In genomic region chr10:22006379-22006884, GRCh38 we compare ENCODE assay signal across 29 cellular contexts.
"Had no signal": no experiment of that assay in that cellular context is flagged by ENCODE, and none has a peak within 500 bp of the region (broad histone marks: within the 10 kb centered on the region; RNA-seq: fewer than 3 reads in every experiment).

No MANE protein-coding gene starts in this region.

- H3K36me3 ChIP-seq: neural progenitor cell, ovary, right lobe of liver, sigmoid colon, suprapubic skin, tibial artery, transverse colon, upper lobe of right lung, uterus had no signal

- H3K9me3 ChIP-seq: ovary, psoas muscle, right lobe of liver, sigmoid colon, suprapubic skin, testis, tibial artery, transverse colon, upper lobe of right lung, uterus had no signal

- H3K4me3 ChIP-seq: neural progenitor cell, ovary, psoas muscle, right lobe of liver, sigmoid colon, suprapubic skin, testis, tibial artery, transverse colon, upper lobe of right lung, uterus had no signal

- H3K36me3 Mint-ChIP-seq: natural killer cell, neural progenitor cell, type B pancreatic cell had no signal

- ATAC-seq: natural killer cell; psoas muscle; right cardiac atrium; right lobe of liver; stimulated activated effector memory CD8-positive, alpha-beta T cell treated with anti-CD3 and anti-CD28 coated beads, Interleukin-12 subunit alpha, Interleukin-12 subunit beta, amount 100 ng/mL, for 72 hours; stimulated activated naive CD8-positive, alpha-beta T cell treated with anti-CD3 and anti-CD28 coated beads, Interleukin-15, amount 100 ng/mL, for 72 hours; stimulated activated naive CD8-positive, alpha-beta T cell treated with anti-CD3 and anti-CD28 coated beads, Interleukin-15, Interleukin-2, amounts not matched to agents 100 U/mL and 50 U/mL, for 24 hours; upper lobe of right lung had no signal

- H3K9me3 Mint-ChIP-seq: natural killer cell; stimulated activated effector memory CD8-positive, alpha-beta T cell treated with anti-CD3 and anti-CD28 coated beads, Interleukin-12 subunit alpha, Interleukin-12 subunit beta, amount 100 ng/mL, for 72 hours; type B pancreatic cell had no signal

- H3K27ac ChIP-seq: neural progenitor cell, ovary, parathyroid adenoma, psoas muscle, right lobe of liver, sigmoid colon, suprapubic skin, testis, tibial artery, transverse colon, upper lobe of right lung, uterus had no signal

- H3K4me2 ChIP-seq: neural progenitor cell had no signal

- H2AFZ ChIP-seq: neural progenitor cell, parathyroid adenoma had no signal

- H3K27ac Mint-ChIP-seq: natural killer cell; nephron; neural progenitor cell; progenitor cell of endocrine pancreas; stimulated activated effector memory CD8-positive, alpha-beta T cell treated with anti-CD3 and anti-CD28 coated beads, Interleukin-12 subunit alpha, Interleukin-12 subunit beta, amount 100 ng/mL, for 72 hours; stimulated activated naive CD8-positive, alpha-beta T cell treated with anti-CD3 and anti-CD28 coated beads, Interleukin-15, amount 100 ng/mL, for 72 hours; type B pancreatic cell had no signal

- DNase-seq: natural killer cell; occipital lobe; ovary; posterior cingulate gyrus; psoas muscle; right cardiac atrium; right lobe of liver; sigmoid colon; small intestine; stimulated activated CD4-positive, alpha-beta T cell treated with anti-CD3 and anti-CD28 coated beads, Interleukin-15, amount 100 ng/mL, for 24 hours; stimulated activated CD4-positive, alpha-beta T cell treated with anti-CD3 and anti-CD28 coated beads, Interleukin-2, amount 100 ng/mL, for 24 hours; stimulated activated CD4-positive, alpha-beta T cell treated with anti-CD3 and anti-CD28 coated beads, Interleukin-2, amount 100 ng/mL, for 48 hours; stimulated activated CD4-positive, alpha-beta T cell treated with anti-CD3 and anti-CD28 coated beads, Interleukin-4, amount 100 ng/mL, for 24 hours; stimulated activated naive CD4-positive, alpha-beta T cell; stimulated activated naive CD8-positive, alpha-beta T cell treated with anti-CD3 and anti-CD28 coated beads, Interleukin-15, amount 100 ng/mL, for 72 hours; stimulated activated naive CD8-positive, alpha-beta T cell treated with anti-CD3 and anti-CD28 coated beads, Interleukin-15, Interleukin-2, amounts not matched to agents 100 U/mL and 50 U/mL, for 24 hours; substantia nigra; testis; tibial artery; transverse colon; upper lobe of right lung; uterus had no signal

- H3K4me3 Mint-ChIP-seq: natural killer cell; nephron; neural progenitor cell; stimulated activated effector memory CD8-positive, alpha-beta T cell treated with anti-CD3 and anti-CD28 coated beads, Interleukin-12 subunit alpha, Interleukin-12 subunit beta, amount 100 ng/mL, for 72 hours; stimulated activated naive CD8-positive, alpha-beta T cell treated with anti-CD3 and anti-CD28 coated beads, Interleukin-15, amount 100 ng/mL, for 72 hours; type B pancreatic cell had no signal

- H3K27me3 Mint-ChIP-seq: progenitor cell of endocrine pancreas, type B pancreatic cell had no signal

- H3K27me3 ChIP-seq: ovary, right lobe of liver, sigmoid colon, suprapubic skin, testis, tibial artery, transverse colon, upper lobe of right lung, uterus had no signal

- H3K4me1 ChIP-seq: uterus had no signal

- H3K9ac ChIP-seq: neural progenitor cell, parathyroid adenoma had no signal
